In genomic region chr6:148761532-148761951, GRCh38 we compare ENCODE assay signal across 8 cellular contexts. TPM values are rescaled to one million over a fixed set of nuclear protein-coding genes. Genes with fewer than 3 reads are reported as not detected.
A peak's percentile ranks its signal among the peaks of the same experiment; 100 is the strongest.
DNase-seq lines count a peak whose midpoint lies in the region; ATAC-seq lines count a peak whose summit lies in the region.

No MANE protein-coding gene starts in this region.

- DNase-seq in posterior vena cava (ENCODE audit: low spot score) (peak; percentile 50), AG08395 (ENCODE audit: low spot score) (no peak), hepatic stellate cell (ENCODE audit: low spot score) (no peak)

- intact Hi-C loops in posterior vena cava (cut with DNase I), result loop anchor here in 1 of 2 donors (10.0 kb wide), 1 partner anchor 123 kb away; no protein-coding TSS in a partner anchor

- ATAC-seq in GM21825 (IDR thresholded peaks at IDR 0.05; ENCODE audit: unreplicated experiment) (peak; percentile 3), esophagus mucosa (peak; percentile 43), GM21447 (IDR thresholded peaks at IDR 0.05; ENCODE audit: unreplicated experiment) (no peak), GM18861 (IDR thresholded peaks at IDR 0.05; ENCODE audit: unreplicated experiment) (no peak)

- H3K36me3 Mint-ChIP-seq in T-helper 1 cell treated with Interleukin-12 subunit alpha and Interleukin-12 subunit beta and Interleukin-4 antibody, amounts not matched to agents 30 μg/mL and 1 μg/mL, for 36 hours (ENCODE audit: low read depth), result no peaks in the 10 kb centered on the region

- H3K27me3 Mint-ChIP-seq in T-helper 1 cell treated with Interleukin-12 subunit alpha and Interleukin-12 subunit beta and Interleukin-4 antibody, amounts not matched to agents 30 μg/mL and 1 μg/mL, for 36 hours (ENCODE audit: low read depth), result peaks cover 83% of the 10 kb centered on the region

- peak overlapping the region; percentile 59 for H3K4me3 Mint-ChIP-seq in T-helper 1 cell treated with Interleukin-12 subunit alpha and Interleukin-12 subunit beta and Interleukin-4 antibody, amounts not matched to agents 30 μg/mL and 1 μg/mL, for 36 hours

- peak overlapping the region; percentile 13 for H3K27ac Mint-ChIP-seq in T-helper 1 cell treated with Interleukin-12 subunit alpha and Interleukin-12 subunit beta and Interleukin-4 antibody, amounts not matched to agents 30 μg/mL and 1 μg/mL, for 36 hours

- peaks cover 22% of the 10 kb centered on the region for H3K4me1 Mint-ChIP-seq in T-helper 1 cell treated with Interleukin-12 subunit alpha and Interleukin-12 subunit beta and Interleukin-4 antibody, amounts not matched to agents 30 μg/mL and 1 μg/mL, for 36 hours (ENCODE audit: low read depth)

- H3K9me3 Mint-ChIP-seq in T-helper 1 cell treated with Interleukin-12 subunit alpha and Interleukin-12 subunit beta and Interleukin-4 antibody, amounts not matched to agents 30 μg/mL and 1 μg/mL, for 36 hours, result no peaks in the 10 kb centered on the region

RNA-seq across cellular contexts. Expression of gene UST, which starts 14.7 kb away (rescaled TPM):
- total RNA-seq in esophagus mucosa (3.0 TPM), posterior vena cava (10 to 100 TPM; 15.2 to 19.4 TPM)

Comparison
In these comparisons a context has a peak if more than half of its experiments do, and no peak if none do; other contexts are left out.
1. ATAC-seq: peak in GM21825 (single experiment) and esophagus mucosa (single experiment); none in GM21447 (single experiment) and GM18861 (single experiment).